19 cellular contexts compared by ENCODE assay signal in genomic region chr11:2569731-2570210, GRCh38.
DNase-seq lines count a peak whose midpoint lies in the region; ATAC-seq, FAIRE-seq and TF ChIP-seq lines count a peak whose summit lies in the region.
"Had no signal": no experiment of that assay in that cellular context is flagged by ENCODE, and none has a peak within 500 bp of the region (broad histone marks: within the 10 kb centered on the region; RNA-seq: fewer than 3 reads in every experiment).

No MANE protein-coding gene starts in this region.

- peak overlapping the region; percentile 42 for H3K18ac ChIP-seq in neuronal stem cell (ENCODE audit: low read length)

- no peaks in the 10 kb centered on the region for H3K36me3 ChIP-seq in right lobe of liver
- H3K36me3 ChIP-seq in HepG2 (replicated peaks in 1 of 2; ENCODE audit: control insufficient read depth in 1 of 2, insufficient read depth in 2 of 2, low read length in 2 of 2) = no peaks in the 10 kb centered on the region
- no peaks in the 10 kb centered on the region for H3K36me3 ChIP-seq in neuronal stem cell (replicated peaks in 1 of 2; ENCODE audit: control insufficient read depth in 2 of 2, insufficient read depth in 2 of 2, low read length in 2 of 2)

- H2BK15ac ChIP-seq in neuronal stem cell (ENCODE audit: low read length) = no peak overlapping the region

- no peak overlapping the region for H4K91ac ChIP-seq in neuronal stem cell (ENCODE audit: low read depth, low read length, poor library complexity)

- H2BK12ac ChIP-seq in neuronal stem cell (ENCODE audit: low read length) = no peak overlapping the region

- no peaks in the 10 kb centered on the region for H3K79me2 ChIP-seq in HepG2 (ENCODE audit: insufficient read depth, low read length)

- peaks cover 3% of the 10 kb centered on the region for H3K27me3 Mint-ChIP-seq in chondrocyte (ENCODE audit: low read depth)
- H3K27me3 Mint-ChIP-seq: CD4-positive, CD25-positive, alpha-beta regulatory T cell had no signal

- H3K4me3 ChIP-seq in right lobe of liver (no peak overlapping the region), HepG2 (replicated peaks in 1 of 3; ENCODE audit: insufficient read depth in 1 of 3, low read depth in 2 of 3, low read length in 3 of 3) (no peak overlapping the region), neuronal stem cell (ENCODE audit: low read length in 2 of 2) (no peak overlapping the region)
- H3K4me3 ChIP-seq: K562, PC-9 had no signal

- H2BK120ac ChIP-seq in neuronal stem cell (ENCODE audit: low read depth, low read length) = no peak overlapping the region

- H3K27ac Mint-ChIP-seq in chondrocyte (ENCODE audit: unreplicated experiment) = no peak overlapping the region
- H3K27ac Mint-ChIP-seq: CD4-positive, CD25-positive, alpha-beta regulatory T cell had no signal

- H3K9me3 Mint-ChIP-seq in chondrocyte (ENCODE audit: low read depth) = no peaks in the 10 kb centered on the region
- H3K9me3 Mint-ChIP-seq: CD4-positive, CD25-positive, alpha-beta regulatory T cell had no signal

- no peaks in the 10 kb centered on the region for H3K4me1 ChIP-seq in right lobe of liver
- H3K4me1 ChIP-seq in HepG2 (ENCODE audit: insufficient read depth, low read length) = peaks cover 39% of the 10 kb centered on the region
- peaks cover 0 to 1% of the 10 kb centered on the region in 2 donors for H3K4me1 ChIP-seq in neuronal stem cell (ENCODE audit: control insufficient read depth in 2 of 2, insufficient read depth in 1 of 2, low read depth in 1 of 2, low read length in 2 of 2)

- TF ChIP-seq RAD21 in HepG2 (CRISPR knock-in tag; IDR thresholded peaks at IDR 0.05) = no peak

- no peaks in the 10 kb centered on the region for H3K79me1 ChIP-seq in neuronal stem cell (ENCODE audit: low read depth, low read length)

- in situ Hi-C loops in HepG2 (cut with HindIII; ENCODE audit: extremely low pct_ligation_motif_present, low pct_unique_long_range_greater_than_20kb) = no loop called here

- ATAC-seq in right lobe of liver = no peak
- no peak for ATAC-seq in HepG2
- ATAC-seq: K562 had no signal

- no peak overlapping the region for H2AFZ ChIP-seq in HepG2 (ENCODE audit: low read length)
- no peak overlapping the region for H2AFZ ChIP-seq in neuronal stem cell (ENCODE audit: low read length)
- H2AFZ ChIP-seq: PC-9 had no signal

- POLR2A ChIA-PET in HepG2 (lab: Yijun Ruan, JAX) = no interaction called here

- H3K4ac ChIP-seq in neuronal stem cell (ENCODE audit: low read length) = no peak overlapping the region

- H3K9ac ChIP-seq in HepG2 (ENCODE audit: insufficient read depth, low read depth, low read length) (no peak overlapping the region), neuronal stem cell (ENCODE audit: low read depth, low read length, poor library complexity) (peak overlapping the region; percentile 32)

- H4K20me1 ChIP-seq in HepG2 (ENCODE audit: insufficient read depth, low read length) = no peaks in the 10 kb centered on the region

- H3K4me2 ChIP-seq in HepG2 (ENCODE audit: low read depth, low read length) = no peak overlapping the region
- H3K4me2 ChIP-seq in neuronal stem cell (ENCODE audit: insufficient read depth, low read length, poor library complexity, severe bottlenecking) = no peak overlapping the region
- H3K4me2 ChIP-seq: PC-9 had no signal

- no CpG with 5 or more reads among the region's 10 CpGs for WGBS in right lobe of liver (ENCODE audit: insufficient coverage, low coverage, low lambda C conversion rate, missing lambda C conversion rate)
- 81% methylated on average over 3 of the region's 10 CpGs for WGBS in HepG2 (ENCODE audit: low lambda C conversion rate)
- WGBS in neuronal stem cell (ENCODE audit: extremely low coverage in 2 of 2, insufficient read length in 2 of 2, insufficient replicate concordance in 1 of 2), 2 donors = no CpG with 5 or more reads among the region's 10 CpGs

- H3K27ac ChIP-seq in right lobe of liver = no peak overlapping the region
- H3K27ac ChIP-seq in HepG2 (ENCODE audit: extremely low read length, insufficient read depth, low read length) = no peak overlapping the region
- no peak overlapping the region for H3K27ac ChIP-seq in neuronal stem cell (replicated peaks; ENCODE audit: low read length)
- H3K27ac ChIP-seq: PC-9, RWPE1 had no signal

- H3K36me3 Mint-ChIP-seq in chondrocyte (ENCODE audit: low read depth) = no peaks in the 10 kb centered on the region

- peak overlapping the region; percentile 82 for H2AK5ac ChIP-seq in neuronal stem cell (ENCODE audit: low read depth, low read length)

- H4K8ac ChIP-seq in neuronal stem cell (ENCODE audit: low read depth, low read length) = no peak overlapping the region

- H3K27me3 ChIP-seq in right lobe of liver = no peaks in the 10 kb centered on the region
- peaks cover 10 to 29% of the 10 kb centered on the region in 2 experiments for H3K27me3 ChIP-seq in HepG2 (ENCODE audit: control insufficient read depth in 1 of 2, insufficient read depth in 2 of 2, low read length in 2 of 2)
- peaks cover 0 to 5% (median 0%) of the 10 kb centered on the region in 3 experiments for H3K27me3 ChIP-seq in neuronal stem cell (ENCODE audit: control insufficient read depth in 3 of 3, insufficient read depth in 3 of 3, low read depth in 1 of 3, low read length in 3 of 3)

- intact Hi-C loops in right lobe of liver (cut with DNase I) = no loop called here
- intact Hi-C loops in HepG2 (cut with micrococcal nuclease; ENCODE audit: unreplicated experiment) = no loop called here

- H3K4me1 Mint-ChIP-seq in chondrocyte (ENCODE audit: low read depth) = no peaks in the 10 kb centered on the region

- CTCF ChIA-PET in HepG2 (lab: Yijun Ruan, JAX; ENCODE audit: low intra/inter-chr PET ratio, low total read pairs) = no interaction called here

- TF ChIP-seq EP300 in HepG2 (IDR thresholded peaks at IDR 0.05; ENCODE audit: low read depth in 2 of 2, low read length in 2 of 2) = no peak
- no peak for TF ChIP-seq EP300 in HepG2 (CRISPR knock-in tag; IDR thresholded peaks at IDR 0.05; ENCODE audit: borderline replicate concordance)

- no TSS peak for BruUV-seq in HepG2 (replicated peaks; lab: Mats Ljungman, UMichigan)

- DNase-seq in right lobe of liver (peak in 2 of 3 donors; percentile 5 to 51), HepG2 (ENCODE audit: low spot score) (no peak), chondrocyte (ENCODE audit: low spot score) (peak; percentile 77), neuronal stem cell (ENCODE audit: low spot score) (no peak), frontal cortex (ENCODE audit: low spot score in 2 of 2) (no peak), NCI-H2227 (lab: John Stamatoyannopoulos, UW; ENCODE audit: unreplicated experiment) (no peak), CD1c-positive myeloid dendritic cell (ENCODE audit: extremely low spot score) (no peak)
- DNase-seq: ACHN; CD4-positive, CD25-positive, alpha-beta regulatory T cell; COR-L47; DMS 273 treated with DMSO at 0.1 percent for 48 hours; NCI-H1694 treated with DMSO at 0.1 percent for 48 hours; NCI-H226; NCI-H524; PC-9 had no signal

- TF ChIP-seq CTCF in right lobe of liver (IDR thresholded peaks at IDR 0.05) (no peak), HepG2 (CRISPR knock-in tag; IDR thresholded peaks at IDR 0.05) (no peak), chondrocyte (IDR thresholded peaks at IDR 0.05) (no peak)

- H3K4me3 Mint-ChIP-seq in chondrocyte (ENCODE audit: unreplicated experiment) = no peak overlapping the region
- H3K4me3 Mint-ChIP-seq: CD4-positive, CD25-positive, alpha-beta regulatory T cell had no signal

- no peak for TF ChIP-seq POLR2A in right lobe of liver (IDR thresholded peaks at IDR 0.05)
- TF ChIP-seq POLR2A in HepG2 (IDR thresholded peaks at IDR 0.05; ENCODE audit: insufficient read depth in 1 of 2, low read depth in 2 of 2, low read length in 2 of 2) = no peak

- FAIRE-seq in HepG2 (lab: Jason Lieb, UNC) (no peak), frontal cortex (lab: Jason Lieb, UNC) (no peak)
- FAIRE-seq: G401.6, H54, K562 had no signal

- no peak overlapping the region for H2BK5ac ChIP-seq in neuronal stem cell (ENCODE audit: low read length)

- H3K14ac ChIP-seq in neuronal stem cell (ENCODE audit: low read length) = no peak overlapping the region

- no peak overlapping the region for H3K23ac ChIP-seq in neuronal stem cell (ENCODE audit: low read depth, low read length, poor library complexity)

- no peaks in the 10 kb centered on the region for H3K9me3 ChIP-seq in right lobe of liver
- no peaks in the 10 kb centered on the region for H3K9me3 ChIP-seq in HepG2 (ENCODE audit: low read length)
- peaks cover 3 to 6% of the 10 kb centered on the region in 2 donors for H3K9me3 ChIP-seq in neuronal stem cell (replicated peaks in 1 of 2; ENCODE audit: control insufficient read depth in 2 of 2, insufficient read depth in 1 of 2, low read depth in 1 of 2, low read length in 2 of 2)

TF ChIP-seq in HepG2, 621 proteins besides CTCF, POLR2A, EP300 and RAD21:
- TF ChIP-seq, protein P1, sequence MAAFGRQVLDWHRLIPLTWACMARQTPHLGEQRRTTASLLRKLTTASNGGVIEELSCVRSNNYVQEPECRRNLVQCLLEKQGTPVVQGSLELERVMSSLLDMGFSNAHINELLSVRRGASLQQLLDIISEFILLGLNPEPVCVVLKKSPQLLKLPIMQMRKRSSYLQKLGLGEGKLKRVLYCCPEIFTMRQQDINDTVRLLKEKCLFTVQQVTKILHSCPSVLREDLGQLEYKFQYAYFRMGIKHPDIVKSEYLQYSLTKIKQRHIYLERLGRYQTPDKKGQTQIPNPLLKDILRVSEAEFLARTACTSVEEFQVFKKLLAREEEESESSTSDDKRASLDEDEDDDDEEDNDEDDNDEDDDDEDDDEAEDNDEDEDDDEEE (CRISPR knock-in tag; IDR thresholded peaks at IDR 0.05) = no peak
- no peak for TF ChIP-seq CBX2 (IDR thresholded peaks at IDR 0.05; ENCODE audit: low read depth, low read length)
- no peak for TF ChIP-seq CBX2 (CRISPR knock-in tag; IDR thresholded peaks at IDR 0.05; ENCODE audit: low read depth)
- no peak for TF ChIP-seq RELA (CRISPR knock-in tag; IDR thresholded peaks at IDR 0.05)
- TF ChIP-seq ZNF430 (CRISPR knock-in tag; IDR thresholded peaks at IDR 0.05) = no peak

Comparison
In these comparisons a context has a peak if more than half of its experiments do, and no peak if none do; other contexts are left out.
1. DNase-seq: peak in right lobe of liver (2 of 3) and chondrocyte (single experiment); none in HepG2 (single experiment), neuronal stem cell (single experiment), frontal cortex (0 of 2), NCI-H2227 (single experiment) and CD1c-positive myeloid dendritic cell (single experiment).